ENCODE assay signal across 20 cellular contexts in the genomic region with DNA sequence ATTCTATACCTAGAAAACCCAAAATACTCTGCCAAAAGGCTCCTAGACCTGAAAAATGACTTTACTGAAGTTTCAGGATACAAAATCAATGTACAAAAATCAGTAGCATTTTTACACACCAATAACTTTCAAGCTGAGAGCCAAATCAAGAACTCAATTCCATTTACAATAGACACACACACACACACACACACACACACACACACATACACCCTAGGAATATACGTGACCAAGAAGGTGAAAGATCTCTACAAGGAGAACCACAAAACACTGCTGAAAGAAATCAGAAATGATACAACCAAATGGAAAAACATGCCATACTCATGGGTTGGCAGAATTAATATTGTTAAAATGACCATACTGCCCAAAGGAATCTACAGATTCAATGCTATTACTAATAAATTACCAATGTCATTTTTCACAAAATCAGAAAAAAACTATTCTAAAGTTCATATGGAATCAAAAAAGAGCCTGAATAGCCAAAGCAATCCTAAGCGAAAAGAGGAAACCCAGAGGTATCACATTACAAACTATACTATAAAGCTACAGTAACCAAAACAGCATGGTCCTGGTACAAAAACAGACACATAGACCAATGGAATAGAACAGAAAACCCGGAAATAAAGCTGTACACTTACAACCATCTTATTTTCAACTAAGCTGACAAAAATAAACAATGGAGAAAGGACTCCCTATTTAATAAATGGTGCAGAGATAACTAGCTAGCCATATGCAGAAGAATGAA.
"Had no signal": no experiment of that assay in that cellular context is flagged by ENCODE, and none has a peak within 500 bp of the region (broad histone marks: within the 10 kb centered on the region; RNA-seq: fewer than 3 reads in every experiment).

No MANE protein-coding gene starts in this region.

- H3K9me3 ChIP-seq: colonic mucosa, esophagus muscularis mucosa, sigmoid colon, thyroid gland, upper lobe of right lung had no signal

- H3K27ac ChIP-seq: colonic mucosa, gastroesophageal sphincter, sigmoid colon, thyroid gland, upper lobe of right lung had no signal

- DNase-seq: activated CD4-positive, alpha-beta T cell treated with anti-CD3 and anti-CD28 coated beads, Interleukin-2, amount 50 U/mL, for 48 hours; activated CD8-positive, alpha-beta memory T cell treated with anti-CD3 and anti-CD28 coated beads, Interleukin-2, amount 50 U/mL, for 48 hours; activated naive CD4-positive, alpha-beta T cell treated with Interleukin-2 at 50 U/mL for 16 hours; activated naive CD8-positive, alpha-beta T cell treated with anti-CD3 and anti-CD28 coated beads for 36 hours; activated T-cell treated with anti-CD3 and anti-CD28 coated beads, Interleukin-2, amount 50 U/mL, for 4 hours; amniotic stem cell; colonic mucosa; head of caudate nucleus; hypothalamus; left ventricle myocardium superior; occipital lobe; sigmoid colon; stimulated activated CD4-positive, alpha-beta T cell treated with anti-CD3 and anti-CD28 coated beads, Interleukin-4, amount 100 ng/mL, for 1 hour; stimulated activated naive CD4-positive, alpha-beta T cell; T1000; thyroid gland; upper lobe of right lung had no signal

- H3K36me3 ChIP-seq: colonic mucosa, sigmoid colon, thyroid gland, upper lobe of right lung had no signal

- H3K4me1 ChIP-seq: colonic mucosa, thyroid gland, upper lobe of right lung had no signal

- H3K4me3 ChIP-seq: colonic mucosa, esophagus muscularis mucosa, gastroesophageal sphincter, sigmoid colon, thyroid gland, upper lobe of right lung had no signal

- ATAC-seq: activated T-cell treated with anti-CD3 and anti-CD28 coated beads, Interleukin-2, amount 50 U/mL, for 4 hours; WTC11 had no signal

- H3K27me3 ChIP-seq: colonic mucosa, esophagus muscularis mucosa, gastroesophageal sphincter, sigmoid colon, thyroid gland, upper lobe of right lung had no signal
